ENCODE assay signal across 8 cellular contexts in the genomic region with DNA sequence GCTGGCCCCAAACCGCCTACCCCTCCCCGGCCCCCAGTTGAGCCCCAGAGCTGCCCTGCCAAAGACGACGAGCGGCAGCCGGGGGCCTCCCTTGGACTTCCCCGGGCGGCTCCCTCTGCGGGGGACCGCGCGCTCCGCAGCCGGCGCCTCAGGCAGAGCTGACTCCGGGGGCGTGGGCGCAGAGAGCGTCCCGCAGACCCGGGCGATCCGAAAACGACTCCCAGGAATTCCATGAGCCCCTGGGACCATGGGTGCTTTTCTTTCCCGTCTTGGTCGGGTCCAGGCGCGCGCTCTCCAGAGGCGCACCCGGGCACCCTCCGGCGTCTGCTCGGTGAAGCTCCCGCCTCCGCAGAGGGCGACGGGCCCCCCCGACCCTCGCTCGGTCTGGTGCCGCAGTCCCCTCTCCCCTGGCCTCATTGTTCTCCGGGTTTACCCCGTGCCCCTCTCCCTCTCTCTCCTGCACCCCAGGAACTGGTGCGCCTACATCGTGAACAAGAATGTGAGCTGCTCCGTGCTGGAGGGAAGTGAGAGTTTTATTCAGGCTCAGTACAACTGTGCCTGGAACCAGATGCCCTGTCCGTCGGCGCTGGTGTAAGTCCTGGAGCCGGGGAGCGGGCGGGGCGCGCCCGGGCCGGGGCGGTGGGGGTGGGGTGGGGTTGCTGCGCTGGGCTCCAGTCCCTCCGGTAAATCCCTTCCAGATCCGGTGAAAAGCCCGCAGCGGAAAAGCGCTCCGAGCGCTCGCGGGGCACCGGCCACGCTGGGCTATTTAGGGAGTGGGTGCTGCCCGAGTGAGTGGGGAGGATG. TPM values are rescaled to one million over a fixed set of nuclear protein-coding genes. Genes with fewer than 3 reads are reported as not detected.
A peak's percentile ranks its signal among the peaks of the same experiment; 100 is the strongest.
DNase-seq lines count a peak whose midpoint lies in the region; ATAC-seq, FAIRE-seq and TF ChIP-seq lines count a peak whose summit lies in the region.

No MANE protein-coding gene starts in this region.

- H3K36me3 ChIP-seq in iPS-15b (ENCODE audit: control insufficient read depth, insufficient read depth, low read length): no peaks in the 10 kb centered on the region
- no peaks in the 10 kb centered on the region for H3K36me3 ChIP-seq in small intestine (ENCODE audit: control insufficient read depth in 2 of 2, insufficient read depth in 2 of 2, low read length in 2 of 2)

- H3K4me1 Mint-ChIP-seq in activated naive CD8-positive, alpha-beta T cell treated with anti-CD3 and anti-CD28 coated beads, Interleukin-2, amount 10 ng/mL, durations not matched to agents 7 days and 5 days: peaks cover 15% of the 10 kb centered on the region

- H3K27ac Mint-ChIP-seq in activated naive CD8-positive, alpha-beta T cell treated with anti-CD3 and anti-CD28 coated beads, Interleukin-2, amount 10 ng/mL, durations not matched to agents 7 days and 5 days: no peak overlapping the region

- H3K9me3 ChIP-seq in iPS-15b (ENCODE audit: control insufficient read depth, insufficient read depth, low read length): no peaks in the 10 kb centered on the region
- no peaks in the 10 kb centered on the region for H3K9me3 ChIP-seq in small intestine (ENCODE audit: control insufficient read depth, low read depth)

- H3K9ac ChIP-seq in iPS-15b (ENCODE audit: low read depth, low read length): no peak overlapping the region

- POLR2A ChIA-PET in activated naive CD8-positive, alpha-beta T cell treated with anti-CD3 and anti-CD28 coated beads, Interleukin-2, amount 10 ng/mL, durations not matched to agents 7 days and 5 days (lab: Charles Lee): interaction anchor here (1.0 kb wide), 1 partner anchor 36 kb away, joined by 3 read pairs; no protein-coding TSS in a partner anchor

- peak overlapping the region in 1 of 2 donors; percentile 45 for H3K27ac ChIP-seq in small intestine (ENCODE audit: low read depth in 1 of 2, low read length in 1 of 2)

- peaks cover 55% of the 10 kb centered on the region for H3K27me3 ChIP-seq in iPS-15b (ENCODE audit: control insufficient read depth, insufficient read depth, low read length)
- H3K27me3 ChIP-seq in small intestine (ENCODE audit: control insufficient read depth in 2 of 2, insufficient read depth in 2 of 2, low read length in 2 of 2): peaks cover 4 to 7% of the 10 kb centered on the region in 2 donors

- ATAC-seq in GM18505 (IDR thresholded peaks at IDR 0.05; ENCODE audit: unreplicated experiment): peak; percentile 33
- ATAC-seq in HG03432 (IDR thresholded peaks at IDR 0.05; ENCODE audit: unreplicated experiment): peak; percentile 57
- ATAC-seq in activated naive CD8-positive, alpha-beta T cell treated with anti-CD3 and anti-CD28 coated beads, Interleukin-2, amount 10 ng/mL, durations not matched to agents 7 days and 5 days (ENCODE audit: low read depth): peak; percentile 68

- H3K4me1 ChIP-seq in iPS-15b (ENCODE audit: control insufficient read depth, insufficient read depth, low read length): peaks cover 5% of the 10 kb centered on the region
- H3K4me1 ChIP-seq in small intestine (ENCODE audit: control insufficient read depth in 2 of 2, insufficient read depth in 1 of 2, low read depth in 1 of 2, low read length in 1 of 2): peaks cover 0 to 9% of the 10 kb centered on the region in 2 donors

- peak; percentile 61 for DNase-seq in activated naive CD8-positive, alpha-beta T cell treated with anti-CD3 and anti-CD28 coated beads, Interleukin-2, amount 10 ng/mL, durations not matched to agents 7 days and 5 days
- DNase-seq in small intestine (no peak), DMS53 treated with DMSO at 0.1 percent for 48 hours (lab: John Stamatoyannopoulos, UW; ENCODE audit: unreplicated experiment) (no peak), medulla oblongata (ENCODE audit: extremely low spot score) (no peak), foreskin melanocyte (no peak)

- no peaks in the 10 kb centered on the region for H3K9me3 Mint-ChIP-seq in activated naive CD8-positive, alpha-beta T cell treated with anti-CD3 and anti-CD28 coated beads, Interleukin-2, amount 10 ng/mL, durations not matched to agents 7 days and 5 days

- FAIRE-seq in small intestine (lab: Jason Lieb, UNC): no peak

- peaks cover 65% of the 10 kb centered on the region for H3K27me3 Mint-ChIP-seq in activated naive CD8-positive, alpha-beta T cell treated with anti-CD3 and anti-CD28 coated beads, Interleukin-2, amount 10 ng/mL, durations not matched to agents 7 days and 5 days

- peak overlapping the region; percentile 84 for H3K4me3 Mint-ChIP-seq in activated naive CD8-positive, alpha-beta T cell treated with anti-CD3 and anti-CD28 coated beads, Interleukin-2, amount 10 ng/mL, durations not matched to agents 7 days and 5 days

- H3K4me3 ChIP-seq in iPS-15b (ENCODE audit: low read depth, low read length) (peak overlapping the region; percentile 83), small intestine (ENCODE audit: low read depth in 1 of 2, low read length in 2 of 2) (peak overlapping the region; percentile 46 to 48)

- TF ChIP-seq POLR2A in GM18505 (IDR thresholded peaks at IDR 0.05; ENCODE audit: borderline replicate concordance, extremely low read depth, insufficient read depth, insufficient read length): no peak

- WGBS in small intestine, 3 donors: 1 to 3% (median 2%) methylated on average over 44 to 71 of the region's 71 CpGs

- no peaks in the 10 kb centered on the region for H3K36me3 Mint-ChIP-seq in activated naive CD8-positive, alpha-beta T cell treated with anti-CD3 and anti-CD28 coated beads, Interleukin-2, amount 10 ng/mL, durations not matched to agents 7 days and 5 days

RNA-seq across cellular contexts. Expression of a gene that starts 0.7 kb away (rescaled TPM):
- 10 to 100 TPM; 23.3 to 27.7 TPM for total RNA-seq in activated naive CD8-positive, alpha-beta T cell treated with anti-CD3 and anti-CD28 coated beads, Interleukin-2, amount 10 ng/mL, durations not matched to agents 7 days and 5 days
- polyA plus RNA-seq in small intestine: 10 to 100 TPM in 1 of 3 donors, 1 to 10 TPM in 2; 1.1 to 15.3 (median 1.8) TPM
